ENCODE assay signal across 1 cellular context in genomic region chr10:23253780-23254179, GRCh38.
A peak's percentile ranks its signal among the peaks of the same experiment; 100 is the strongest.
TF ChIP-seq lines count a peak whose summit lies in the region.

No MANE protein-coding gene starts in this region.

TF ChIP-seq in HepG2, 621 proteins besides CTCF, POLR2A, EP300 and RAD21 (continued from another document and continues in another):
- TF ChIP-seq ZBTB43 (CRISPR knock-in tag; conservative IDR thresholded peaks at IDR 0.05) (no peak), ZBTB37 (CRISPR knock-in tag; IDR thresholded peaks at IDR 0.05) (no peak), CCDC6 (CRISPR knock-in tag; IDR thresholded peaks at IDR 0.05) (no peak), NFKB2 (CRISPR knock-in tag; IDR thresholded peaks at IDR 0.05; ENCODE audit: borderline replicate concordance) (no peak), NRL (CRISPR knock-in tag; IDR thresholded peaks at IDR 0.05; ENCODE audit: borderline replicate concordance) (no peak), NR3C1 (CRISPR knock-in tag; IDR thresholded peaks at IDR 0.05) (no peak), HDAC2 (CRISPR knock-in tag; IDR thresholded peaks at IDR 0.05) (0 out of 2 replicates have a peak, but pooled peaks have one; percentile 12), ZNF460 (CRISPR knock-in tag; IDR thresholded peaks at IDR 0.05; ENCODE audit: borderline replicate concordance) (no peak), HBP1 (CRISPR knock-in tag; IDR thresholded peaks at IDR 0.05; ENCODE audit: low read depth) (no peak), ZNF18 (CRISPR knock-in tag; IDR thresholded peaks at IDR 0.05; ENCODE audit: insufficient replicate concordance) (no peak), SOX13 (IDR thresholded peaks at IDR 0.05) (no peak), SOX13 (CRISPR knock-in tag; conservative IDR thresholded peaks at IDR 0.05 in 1 of 2, IDR thresholded peaks at IDR 0.05 in 1 of 2) (peak in 1 of 2 experiments; percentile 67; a peak in 2 of 4 replicates), FOXO1 (CRISPR knock-in tag; IDR thresholded peaks at IDR 0.05) (peak; percentile 22; the same call in 1 of the 2 replicates), GATAD2A (CRISPR knock-in tag; IDR thresholded peaks at IDR 0.05) (peak; percentile 44), SALL1 (CRISPR knock-in tag; IDR thresholded peaks at IDR 0.05) (peak; percentile 39; the same call in 1 of the 2 replicates), BORCS8-MEF2B (CRISPR knock-in tag; IDR thresholded peaks at IDR 0.05) (no peak), JDP2 (CRISPR knock-in tag; IDR thresholded peaks at IDR 0.05; ENCODE audit: borderline replicate concordance) (no peak), ZNF841 (CRISPR knock-in tag; IDR thresholded peaks at IDR 0.05; ENCODE audit: borderline replicate concordance) (no peak), ONECUT2 (CRISPR knock-in tag; IDR thresholded peaks at IDR 0.05) (no peak), POGZ (CRISPR knock-in tag; IDR thresholded peaks at IDR 0.05) (no peak), SOX5 (CRISPR knock-in tag; IDR thresholded peaks at IDR 0.05; ENCODE audit: borderline replicate concordance) (peak; percentile 61; the same call in 1 of the 2 replicates), PCBP1 (IDR thresholded peaks at IDR 0.05; ENCODE audit: borderline replicate concordance, low read depth, low read length) (no peak), SAP130 (CRISPR knock-in tag; IDR thresholded peaks at IDR 0.05; ENCODE audit: low read depth) (peak; percentile 73), PAXIP1 (CRISPR knock-in tag; conservative IDR thresholded peaks at IDR 0.05) (peak; percentile 70), NFIC (IDR thresholded peaks at IDR 0.05; ENCODE audit: low read length) (no peak), TEAD3 (CRISPR knock-in tag; optimal IDR thresholded peaks at IDR 0.05; ENCODE audit: borderline replicate concordance) (peak; percentile 69), ZNF512 (CRISPR knock-in tag; IDR thresholded peaks at IDR 0.05) (no peak), ZEB1 (IDR thresholded peaks at IDR 0.05; ENCODE audit: insufficient replicate concordance, low read depth) (no peak), CBX2 (IDR thresholded peaks at IDR 0.05; ENCODE audit: low read depth, low read length) (no peak), CBX2 (CRISPR knock-in tag; IDR thresholded peaks at IDR 0.05; ENCODE audit: low read depth) (no peak), ZNF891 (CRISPR knock-in tag; IDR thresholded peaks at IDR 0.05) (no peak), GTF2F1 (IDR thresholded peaks at IDR 0.05; ENCODE audit: low read length) (no peak), ZNF605 (CRISPR knock-in tag; IDR thresholded peaks at IDR 0.05) (no peak), ATF2 (CRISPR knock-in tag; IDR thresholded peaks at IDR 0.05) (no peak), ZNF660 (CRISPR knock-in tag; IDR thresholded peaks at IDR 0.05; ENCODE audit: borderline replicate concordance, low read depth) (no peak), ZNF644 (CRISPR knock-in tag; IDR thresholded peaks at IDR 0.05; ENCODE audit: low read depth) (peak; percentile 65; the same call in 1 of the 2 replicates), ZNF589 (CRISPR knock-in tag; conservative IDR thresholded peaks at IDR 0.05) (no peak), MYPOP (CRISPR knock-in tag; IDR thresholded peaks at IDR 0.05) (no peak), BCL6 (CRISPR knock-in tag; IDR thresholded peaks at IDR 0.05) (peak; percentile 37; the same call in 1 of the 2 replicates), HNRNPK (IDR thresholded peaks at IDR 0.05; ENCODE audit: low read depth, low read length, poor library complexity, severe bottlenecking) (no peak), LBX2 (CRISPR knock-in tag; IDR thresholded peaks at IDR 0.05; ENCODE audit: borderline replicate concordance) (no peak), CBX1 (IDR thresholded peaks at IDR 0.05; ENCODE audit: low read depth) (no peak), SALL2 (CRISPR knock-in tag; IDR thresholded peaks at IDR 0.05) (no peak), FOXA3 (CRISPR knock-in tag; IDR thresholded peaks at IDR 0.05) (peak; percentile 49), ARID3A (IDR thresholded peaks at IDR 0.05; ENCODE audit: low read depth, low read length) (peak; percentile 81), THAP11 (CRISPR knock-in tag; IDR thresholded peaks at IDR 0.05) (no peak), SP140L (CRISPR knock-in tag; IDR thresholded peaks at IDR 0.05; ENCODE audit: borderline replicate concordance) (no peak), ZNF550 (CRISPR knock-in tag; IDR thresholded peaks at IDR 0.05; ENCODE audit: borderline replicate concordance) (no peak), ADNP (CRISPR knock-in tag; IDR thresholded peaks at IDR 0.05) (no peak), FOXP4 (CRISPR knock-in tag; IDR thresholded peaks at IDR 0.05) (peak; percentile 36; the same call in 1 of the 2 replicates), CEBPG (CRISPR knock-in tag; IDR thresholded peaks at IDR 0.05) (peak; percentile 48), ZFP62 (CRISPR knock-in tag; IDR thresholded peaks at IDR 0.05) (no peak), SMARCC2 (IDR thresholded peaks at IDR 0.05) (no peak)
